In genomic region chr12:74015118-74015517, GRCh38 we compare ENCODE assay signal across 8 cellular contexts.
"Had no signal": no experiment of that assay in that cellular context is flagged by ENCODE, and none has a peak within 500 bp of the region (broad histone marks: within the 10 kb centered on the region; RNA-seq: fewer than 3 reads in every experiment).

No MANE protein-coding gene starts in this region.

- DNase-seq: GDM1, GF-D8 had no signal

- H3K4me3 ChIP-seq: GM12878 had no signal

- ATAC-seq: GM12878 had no signal

- FAIRE-seq: G401.6, GM12878, GM12891, GM12892, GM18507, GM19239 had no signal
